Comparison of ENCODE assay signal across 15 cellular contexts in the genomic region with DNA sequence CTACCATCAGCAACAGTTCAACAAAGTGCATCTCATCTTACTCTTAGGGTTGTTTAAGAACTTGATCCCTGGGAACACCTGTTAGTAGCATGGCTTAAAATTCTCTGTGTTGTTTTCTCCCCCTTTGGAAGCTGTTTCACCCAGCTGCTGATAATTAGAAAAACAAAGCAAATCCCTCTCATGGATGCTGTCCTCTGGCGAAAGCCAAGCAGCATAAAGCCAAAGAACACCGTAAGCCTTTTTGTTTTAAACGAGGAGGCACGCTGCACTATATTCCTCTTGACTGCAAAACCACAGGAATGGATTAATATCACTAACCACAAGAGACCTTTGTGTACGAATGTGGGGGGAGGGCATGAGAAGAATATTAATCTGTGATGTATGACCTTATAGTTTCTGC.
A peak's percentile ranks its signal among the peaks of the same experiment; 100 is the strongest.
DNase-seq lines count a peak whose midpoint lies in the region; ATAC-seq and TF ChIP-seq lines count a peak whose summit lies in the region.
"Had no signal": no experiment of that assay in that cellular context is flagged by ENCODE, and none has a peak within 500 bp of the region (broad histone marks: within the 10 kb centered on the region; RNA-seq: fewer than 3 reads in every experiment).

No MANE protein-coding gene starts in this region.

- H3K4me1 ChIP-seq in foreskin keratinocyte: peaks cover 6% of the 10 kb centered on the region

- no peak for TF ChIP-seq CTCF in foreskin keratinocyte (conservative IDR thresholded peaks at IDR 0.05)

- no peak for ATAC-seq in foreskin keratinocyte
- ATAC-seq in activated CD4-positive, CD25-positive, alpha-beta regulatory T cell treated with anti-CD3 and anti-CD28 coated beads, Interleukin-2, amount 50 U/mL, for 24 hours: no peak
- ATAC-seq: T-cell had no signal

- H3K27ac ChIP-seq in foreskin keratinocyte: no peak overlapping the region

- no peaks in the 10 kb centered on the region for H3K27me3 ChIP-seq in foreskin keratinocyte
- H3K27me3 ChIP-seq: sigmoid colon had no signal

- DNase-seq in GM03348 (ENCODE audit: low spot score): peak; percentile 48
- DNase-seq in NCI-H82 treated with DMSO at 0.1 percent for 48 hours (lab: John Stamatoyannopoulos, UW; ENCODE audit: unreplicated experiment): peak; percentile 62
- DNase-seq in fibroblast of gingiva (ENCODE audit: low read depth): peak; percentile 72
- peak; percentile 70 for DNase-seq in non-pigmented ciliary epithelial cell (ENCODE audit: low read depth)
- no peak for DNase-seq in OCI-M1 (lab: John Stamatoyannopoulos, UW)
- no peak for DNase-seq in foreskin keratinocyte
- no peak for DNase-seq in islet precursor cell
- DNase-seq: activated CD4-positive, alpha-beta T cell treated with anti-CD3 and anti-CD28 coated beads for 48 hours; activated effector memory CD4-positive, alpha-beta T cell treated with anti-CD3 and anti-CD28 coated beads, Interleukin-2, amount 50 U/mL, for 16 hours; CD8-positive, alpha-beta memory T cell; head of caudate nucleus; Karpas-422; sigmoid colon; T-cell had no signal

Comparison
In these comparisons a context has a peak if more than half of its experiments do, and no peak if none do; other contexts are left out.
1. DNase-seq: peak in GM03348 (single experiment), NCI-H82 treated with DMSO at 0.1 percent for 48 hours (single experiment), fibroblast of gingiva (single experiment) and non-pigmented ciliary epithelial cell (single experiment); none in OCI-M1 (single experiment), foreskin keratinocyte (0 of 2) and islet precursor cell (single experiment).